Comparison of ENCODE assay signal across 15 cellular contexts in genomic region chr5:180294913-180295555, GRCh38.
"Had no signal": no experiment of that assay in that cellular context is flagged by ENCODE, and none has a peak within 500 bp of the region (broad histone marks: within the 10 kb centered on the region; RNA-seq: fewer than 3 reads in every experiment).

No MANE protein-coding gene starts in this region.

- H3K27ac ChIP-seq: breast epithelium, parathyroid adenoma had no signal

- H3K36me3 Mint-ChIP-seq: activated CD4-positive, alpha-beta memory T cell treated with anti-CD3 and anti-CD28 coated beads for 36 hours had no signal

- H3K4me3 ChIP-seq: breast epithelium, dorsolateral prefrontal cortex, esophagus squamous epithelium, stomach had no signal

- H2AFZ ChIP-seq: parathyroid adenoma had no signal

- DNase-seq: activated CD4-positive, alpha-beta memory T cell treated with anti-CD3 and anti-CD28 coated beads for 36 hours; activated CD4-positive, alpha-beta T cell treated with anti-CD3 and anti-CD28 coated beads for 1 hour; activated naive CD4-positive, alpha-beta T cell; aorta; dorsolateral prefrontal cortex; esophagus squamous epithelium; foreskin fibroblast; mammary epithelial cell; stimulated activated CD4-positive, alpha-beta T cell treated with anti-CD3 and anti-CD28 coated beads, Interleukin-4, amount 100 ng/mL, for 24 hours; stomach; T-helper 2 cell had no signal

- H3K9ac ChIP-seq: parathyroid adenoma had no signal

- ATAC-seq: left lobe of liver had no signal

- H3K4me3 Mint-ChIP-seq: activated CD4-positive, alpha-beta memory T cell treated with anti-CD3 and anti-CD28 coated beads for 36 hours; activated T-helper 1 cell treated with anti-CD3 and anti-CD28 coated beads, Interleukin-12 subunit alpha, Interleukin-12 subunit beta, Interleukin-2, Interleukin-4 antibody, amounts not matched to agents 30 ng/mL and 10 ng/mL and 1 ng/mL, durations not matched to agents 14 hours and 24 hours and 36 hours had no signal

- H3K27me3 ChIP-seq: breast epithelium, dorsolateral prefrontal cortex, esophagus squamous epithelium, stomach had no signal

- H3K9me3 Mint-ChIP-seq: activated CD4-positive, alpha-beta memory T cell treated with anti-CD3 and anti-CD28 coated beads for 36 hours; activated T-helper 1 cell treated with anti-CD3 and anti-CD28 coated beads, Interleukin-12 subunit alpha, Interleukin-12 subunit beta, Interleukin-2, Interleukin-4 antibody, amounts not matched to agents 30 ng/mL and 10 ng/mL and 1 ng/mL, durations not matched to agents 14 hours and 24 hours and 36 hours had no signal

- H3K27ac Mint-ChIP-seq: activated T-helper 1 cell treated with anti-CD3 and anti-CD28 coated beads, Interleukin-12 subunit alpha, Interleukin-12 subunit beta, Interleukin-2, Interleukin-4 antibody, amounts not matched to agents 30 ng/mL and 10 ng/mL and 1 ng/mL, durations not matched to agents 14 hours and 24 hours and 36 hours had no signal
